Comparison of ENCODE assay signal across 8 cellular contexts in genomic region chr10:80461208-80462183, GRCh38. TPM values are rescaled to one million over a fixed set of nuclear protein-coding genes. Genes with fewer than 3 reads are reported as not detected.
DNase-seq lines count a peak whose midpoint lies in the region; ATAC-seq, FAIRE-seq and TF ChIP-seq lines count a peak whose summit lies in the region.

No MANE protein-coding gene starts in this region.

- no peaks in the 10 kb centered on the region for H3K27me3 Mint-ChIP-seq in activated CD4-positive, alpha-beta T cell treated with anti-CD3 and anti-CD28 coated beads for 36 hours
- H3K27me3 Mint-ChIP-seq in activated naive CD8-positive, alpha-beta T cell = no peaks in the 10 kb centered on the region

- peak overlapping the region; percentile 83 for H3K4me2 ChIP-seq in keratinocyte (ENCODE audit: control insufficient read depth, extremely low read depth, insufficient read depth, low read depth, low read length)

- dilution Hi-C loops in keratinocyte (cut with MboI; ENCODE audit: extremely low pct_ligation_motif_present, low sequenced_read_pairs) = no loop called here

- peak overlapping the region; percentile 99 for H3K4me3 Mint-ChIP-seq in activated CD4-positive, alpha-beta T cell treated with anti-CD3 and anti-CD28 coated beads for 36 hours
- H3K4me3 Mint-ChIP-seq in activated naive CD8-positive, alpha-beta T cell = peak overlapping the region; percentile 95

- H3K4me1 Mint-ChIP-seq in activated CD4-positive, alpha-beta T cell treated with anti-CD3 and anti-CD28 coated beads for 36 hours = peaks cover 97% of the 10 kb centered on the region
- H3K4me1 Mint-ChIP-seq in activated naive CD8-positive, alpha-beta T cell (ENCODE audit: low read depth) = peaks cover 97% of the 10 kb centered on the region

- no peak for ATAC-seq in activated CD4-positive, alpha-beta T cell treated with anti-CD3 and anti-CD28 coated beads for 36 hours
- ATAC-seq in GM21786 (IDR thresholded peaks at IDR 0.05; ENCODE audit: unreplicated experiment) (no peak), HG03196 (IDR thresholded peaks at IDR 0.05; ENCODE audit: unreplicated experiment) (no peak)

- peaks cover 39% of the 10 kb centered on the region for H4K20me1 ChIP-seq in keratinocyte (ENCODE audit: control insufficient read depth, extremely low read depth, insufficient read depth, low read length)

- H3K9me3 Mint-ChIP-seq in activated CD4-positive, alpha-beta T cell treated with anti-CD3 and anti-CD28 coated beads for 36 hours (ENCODE audit: low read depth) = no peaks in the 10 kb centered on the region
- H3K9me3 Mint-ChIP-seq in activated naive CD8-positive, alpha-beta T cell (ENCODE audit: low read depth) = no peaks in the 10 kb centered on the region

- H3K9me3 ChIP-seq in keratinocyte (ENCODE audit: control insufficient read depth, low read depth, low read length) = no peaks in the 10 kb centered on the region

- H3K36me3 Mint-ChIP-seq in activated CD4-positive, alpha-beta T cell treated with anti-CD3 and anti-CD28 coated beads for 36 hours (ENCODE audit: low read depth) = peaks cover 19% of the 10 kb centered on the region
- no peaks in the 10 kb centered on the region for H3K36me3 Mint-ChIP-seq in activated naive CD8-positive, alpha-beta T cell

- peaks cover 98% of the 10 kb centered on the region for H3K79me2 ChIP-seq in keratinocyte (ENCODE audit: control insufficient read depth, insufficient read depth, low read length)

- FAIRE-seq in keratinocyte (lab: Jason Lieb, UNC) = no peak

- TF ChIP-seq CTCF in keratinocyte (optimal IDR thresholded peaks at IDR 0.05 in 1 of 3, IDR thresholded peaks at IDR 0.05 in 1 of 3, conservative IDR thresholded peaks at IDR 0.05 in 1 of 3; ENCODE audit: extremely low read depth in 1 of 3, insufficient read depth in 2 of 3, low read length in 3 of 3) = no peak

- peak overlapping the region; percentile 98 for H3K27ac Mint-ChIP-seq in activated CD4-positive, alpha-beta T cell treated with anti-CD3 and anti-CD28 coated beads for 36 hours
- H3K27ac Mint-ChIP-seq in activated naive CD8-positive, alpha-beta T cell = peak overlapping the region; percentile 100

- H3K9me1 ChIP-seq in keratinocyte (ENCODE audit: control insufficient read depth, extremely low read depth, insufficient read depth, low read length) = peaks cover 10% of the 10 kb centered on the region

- intact Hi-C loops in activated CD4-positive, alpha-beta T cell treated with anti-CD3 and anti-CD28 coated beads for 36 hours (cut with DNase I, micrococcal nuclease) = no loop called here

- CTCF ChIA-PET in activated CD4-positive, alpha-beta T cell treated with anti-CD3 and anti-CD28 coated beads for 36 hours (lab: Charles Lee) = interaction anchor here (0.6 to 21.2 kb wide), 8 partner anchors 7 to 1374 kb away, joined by 3 to 372 read pairs (median 7); no protein-coding TSS in a partner anchor

- peak overlapping the region; percentile 84 for H3K27ac ChIP-seq in keratinocyte (ENCODE audit: control insufficient read depth, insufficient read depth, low read length)
- peak overlapping the region; percentile 70 for H3K27ac ChIP-seq in substantia nigra (ENCODE audit: low read depth, low read length, poor library complexity, severe bottlenecking)

- no peaks in the 10 kb centered on the region for H3K27me3 ChIP-seq in keratinocyte (ENCODE audit: control insufficient read depth, extremely low read depth, insufficient read depth, low read length)

- peak; percentile 42 for DNase-seq in activated CD4-positive, alpha-beta T cell treated with anti-CD3 and anti-CD28 coated beads for 36 hours
- no peak for DNase-seq in activated CD4-positive, alpha-beta T cell treated with anti-CD3 and anti-CD28 coated beads for 48 hours
- no peak for DNase-seq in keratinocyte (ENCODE audit: low read depth, low spot score)
- no peak for DNase-seq in substantia nigra (lab: John Stamatoyannopoulos, UW)
- no peak for DNase-seq in central memory CD4-positive, alpha-beta T cell

- H2AFZ ChIP-seq in keratinocyte (ENCODE audit: control insufficient read depth, low read length) = no peak overlapping the region

- POLR2A ChIA-PET in activated CD4-positive, alpha-beta T cell treated with anti-CD3 and anti-CD28 coated beads for 36 hours (lab: Charles Lee) = interaction anchor here (1.2 to 2.6 kb wide), 2 partner anchors 11 to 44 kb away, joined by 3 to 9 read pairs; no protein-coding TSS in a partner anchor

- H3K36me3 ChIP-seq in keratinocyte (ENCODE audit: control insufficient read depth in 2 of 2, extremely low read depth in 1 of 2, insufficient read depth in 2 of 2, low read length in 2 of 2) = peaks cover 8 to 15% of the 10 kb centered on the region in 2 experiments

- H3K4me1 ChIP-seq in keratinocyte (ENCODE audit: control insufficient read depth, extremely low read depth, insufficient read depth, low read length) = peaks cover 99% of the 10 kb centered on the region

- peak overlapping the region; percentile 19 to 59 (median 50) for H3K4me3 ChIP-seq in keratinocyte (ENCODE audit: control insufficient read depth in 2 of 3, extremely low read depth in 1 of 3, insufficient read depth in 2 of 3, low read depth in 1 of 3, low read length in 3 of 3)

- H3K9ac ChIP-seq in keratinocyte (ENCODE audit: control insufficient read depth, extremely low read depth, insufficient read depth, low read length) = peak overlapping the region; percentile 72

RNA-seq across cellular contexts. Expression of gene TSPAN14, which starts 7.4 kb away (rescaled TPM):
- total RNA-seq in activated CD4-positive, alpha-beta T cell treated with anti-CD3 and anti-CD28 coated beads for 36 hours = 10 to 100 TPM; 37.6 to 43.8 TPM
- 71.1 to 191 TPM (median 87.0 TPM) in 3 replicates for polyA plus RNA-seq in keratinocyte
- 24.8 TPM for polyA plus RNA-seq in keratinocyte (2011; ENCODE audit: low read depth)
- 64.9 and 73.6 TPM in 2 replicates for polyA plus RNA-seq in keratinocyte (2011; cell fraction: cytosol; rRNA removed)
- 286 and 296 TPM in 2 replicates for polyA plus RNA-seq in keratinocyte (2011; cell fraction: nucleus; rRNA removed)
- 89.0 and 143 TPM in 2 replicates for polyA plus RNA-seq in keratinocyte (2012; ENCODE audit: low replicate concordance)
- 94.5 to 356 TPM (median 124 TPM) in 3 replicates for polyA minus RNA-seq in keratinocyte
- 73.1 TPM for polyA minus RNA-seq in keratinocyte (2011; cell fraction: cytosol; rRNA and poly(A)+ RNA removed)
- polyA minus RNA-seq in keratinocyte (2011; cell fraction: nucleus; rRNA and poly(A)+ RNA removed) = 118 and 190 TPM in 2 replicates

RNA-seq across cellular contexts. Expression of gene PRXL2A, which starts 53.1 kb away (rescaled TPM):
- 10 to 100 TPM; 15.0 to 17.6 TPM for total RNA-seq in activated CD4-positive, alpha-beta T cell treated with anti-CD3 and anti-CD28 coated beads for 36 hours
- polyA plus RNA-seq in keratinocyte = 50.2 to 71.6 TPM (median 53.3 TPM) in 3 replicates
- polyA plus RNA-seq in keratinocyte (2011; ENCODE audit: low read depth) = 28.2 TPM
- polyA plus RNA-seq in keratinocyte (2011; cell fraction: cytosol; rRNA removed) = 40.1 and 45.4 TPM in 2 replicates
- polyA plus RNA-seq in keratinocyte (2011; cell fraction: nucleus; rRNA removed) = 39.3 and 51.0 TPM in 2 replicates
- polyA plus RNA-seq in keratinocyte (2012; ENCODE audit: low replicate concordance) = 36.5 and 39.4 TPM in 2 replicates
- polyA minus RNA-seq in keratinocyte = 7.6 to 27.0 TPM (median 20.6 TPM) in 3 replicates
- polyA minus RNA-seq in keratinocyte (2011; cell fraction: cytosol; rRNA and poly(A)+ RNA removed) = 16.5 TPM
- 11.3 and 24.3 TPM in 2 replicates for polyA minus RNA-seq in keratinocyte (2011; cell fraction: nucleus; rRNA and poly(A)+ RNA removed)
